In the genomic region with DNA sequence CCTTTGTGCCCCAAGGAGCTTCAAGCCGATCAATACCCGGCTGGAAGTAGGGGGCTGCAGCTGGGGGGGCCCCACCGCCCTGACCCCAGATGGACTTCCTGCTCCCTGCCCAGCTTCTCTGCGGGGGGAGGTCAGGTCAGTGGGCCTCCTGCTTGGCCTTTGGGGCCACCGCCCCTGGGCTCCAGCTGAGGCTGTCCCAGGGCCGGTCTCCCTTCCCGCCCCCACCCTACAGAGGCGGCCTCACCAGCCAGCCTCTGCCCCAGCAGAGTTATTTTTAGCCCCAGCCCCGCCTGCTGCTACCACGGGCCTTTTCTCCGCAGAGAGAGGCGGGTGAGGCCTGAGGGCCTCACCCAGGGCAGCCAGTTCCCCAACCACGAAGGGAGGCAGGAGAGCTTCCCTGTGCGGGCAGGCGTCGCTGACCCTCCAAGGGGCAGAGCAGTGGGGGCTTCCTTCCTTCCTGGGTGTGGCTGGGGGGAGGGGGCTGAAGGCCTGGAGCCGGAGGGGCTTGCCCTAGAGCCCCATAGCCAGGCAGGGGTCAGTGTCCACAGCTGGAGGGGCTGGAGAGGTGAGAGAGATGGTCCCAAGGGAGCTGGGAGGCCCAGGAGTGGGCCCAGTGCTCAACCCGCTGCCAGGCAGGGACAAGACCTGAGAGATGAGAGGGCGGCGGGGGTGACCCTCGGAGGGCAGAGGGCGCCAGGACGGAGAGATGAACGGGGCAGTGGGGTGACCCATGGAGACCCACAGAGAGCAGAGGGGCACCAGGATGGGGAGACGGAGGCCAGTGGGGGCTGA, we compare ENCODE assay signal across 1 cellular context.
TF ChIP-seq lines count a peak whose summit lies in the region.

No MANE protein-coding gene starts in this region.

TF ChIP-seq in SK-N-SH, 30 proteins besides CTCF, POLR2A, EP300 and RAD21 (continued from another document):
- TF ChIP-seq, protein P1, sequence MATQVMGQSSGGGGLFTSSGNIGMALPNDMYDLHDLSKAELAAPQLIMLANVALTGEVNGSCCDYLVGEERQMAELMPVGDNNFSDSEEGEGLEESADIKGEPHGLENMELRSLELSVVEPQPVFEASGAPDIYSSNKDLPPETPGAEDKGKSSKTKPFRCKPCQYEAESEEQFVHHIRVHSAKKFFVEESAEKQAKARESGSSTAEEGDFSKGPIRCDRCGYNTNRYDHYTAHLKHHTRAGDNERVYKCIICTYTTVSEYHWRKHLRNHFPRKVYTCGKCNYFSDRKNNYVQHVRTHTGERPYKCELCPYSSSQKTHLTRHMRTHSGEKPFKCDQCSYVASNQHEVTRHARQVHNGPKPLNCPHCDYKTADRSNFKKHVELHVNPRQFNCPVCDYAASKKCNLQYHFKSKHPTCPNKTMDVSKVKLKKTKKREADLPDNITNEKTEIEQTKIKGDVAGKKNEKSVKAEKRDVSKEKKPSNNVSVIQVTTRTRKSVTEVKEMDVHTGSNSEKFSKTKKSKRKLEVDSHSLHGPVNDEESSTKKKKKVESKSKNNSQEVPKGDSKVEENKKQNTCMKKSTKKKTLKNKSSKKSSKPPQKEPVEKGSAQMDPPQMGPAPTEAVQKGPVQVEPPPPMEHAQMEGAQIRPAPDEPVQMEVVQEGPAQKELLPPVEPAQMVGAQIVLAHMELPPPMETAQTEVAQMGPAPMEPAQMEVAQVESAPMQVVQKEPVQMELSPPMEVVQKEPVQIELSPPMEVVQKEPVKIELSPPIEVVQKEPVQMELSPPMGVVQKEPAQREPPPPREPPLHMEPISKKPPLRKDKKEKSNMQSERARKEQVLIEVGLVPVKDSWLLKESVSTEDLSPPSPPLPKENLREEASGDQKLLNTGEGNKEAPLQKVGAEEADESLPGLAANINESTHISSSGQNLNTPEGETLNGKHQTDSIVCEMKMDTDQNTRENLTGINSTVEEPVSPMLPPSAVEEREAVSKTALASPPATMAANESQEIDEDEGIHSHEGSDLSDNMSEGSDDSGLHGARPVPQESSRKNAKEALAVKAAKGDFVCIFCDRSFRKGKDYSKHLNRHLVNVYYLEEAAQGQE (IDR thresholded peaks at IDR 0.05; ENCODE audit: low read depth, low read length), result no peak
- TF ChIP-seq NRF1 (IDR thresholded peaks at IDR 0.05; ENCODE audit: low read depth, low read length) (no peak), GATA2 (CRISPR knock-in tag; IDR thresholded peaks at IDR 0.05) (no peak)
